1 cellular context compared by ENCODE assay signal in genomic region chr2:233349005-233349998, GRCh38.
TF ChIP-seq lines count a peak whose summit lies in the region.

No MANE protein-coding gene starts in this region.

TF ChIP-seq in HepG2, 621 proteins besides CTCF, POLR2A, EP300 and RAD21 (continued from another document and continues in another):
- TF ChIP-seq ZNF362 (CRISPR knock-in tag; IDR thresholded peaks at IDR 0.05; ENCODE audit: borderline replicate concordance) (peak; percentile 66; the same call in 1 of the 2 replicates), NFIC (IDR thresholded peaks at IDR 0.05; ENCODE audit: low read length) (no peak), E2F2 (CRISPR knock-in tag; IDR thresholded peaks at IDR 0.05; ENCODE audit: borderline replicate concordance) (no peak), RCOR2 (CRISPR knock-in tag; IDR thresholded peaks at IDR 0.05) (no peak), NCOA2 (CRISPR knock-in tag; IDR thresholded peaks at IDR 0.05) (no peak), ZGPAT (CRISPR knock-in tag; IDR thresholded peaks at IDR 0.05) (0 out of 2 replicates have a peak, but pooled peaks have one; percentile 7), NR2C2 (CRISPR knock-in tag; IDR thresholded peaks at IDR 0.05; ENCODE audit: borderline replicate concordance) (peak; percentile 65; the same call in 1 of the 2 replicates), ZNF607 (CRISPR knock-in tag; IDR thresholded peaks at IDR 0.05; ENCODE audit: borderline replicate concordance) (no peak), ZBTB8A (CRISPR knock-in tag; IDR thresholded peaks at IDR 0.05; ENCODE audit: borderline replicate concordance, low read depth) (no peak), MAFF (IDR thresholded peaks at IDR 0.05; ENCODE audit: low read depth, low read length) (no peak), NFAT5 (CRISPR knock-in tag; IDR thresholded peaks at IDR 0.05) (no peak), ZNF609 (CRISPR knock-in tag; IDR thresholded peaks at IDR 0.05; ENCODE audit: borderline replicate concordance) (peak; percentile 61; the same call in 1 of the 2 replicates), ZNF747 (CRISPR knock-in tag; IDR thresholded peaks at IDR 0.05; ENCODE audit: borderline replicate concordance) (no peak), PLSCR1 (CRISPR knock-in tag; IDR thresholded peaks at IDR 0.05; ENCODE audit: borderline replicate concordance) (no peak), NFE2L2 (IDR thresholded peaks at IDR 0.05; ENCODE audit: low read length) (no peak), MED8 (CRISPR knock-in tag; IDR thresholded peaks at IDR 0.05; ENCODE audit: insufficient replicate concordance) (no peak), SALL2 (CRISPR knock-in tag; IDR thresholded peaks at IDR 0.05) (no peak), ZBTB2 (CRISPR knock-in tag; IDR thresholded peaks at IDR 0.05; ENCODE audit: low read depth) (no peak), SOX5 (CRISPR knock-in tag; IDR thresholded peaks at IDR 0.05; ENCODE audit: borderline replicate concordance) (0 out of 2 replicates have a peak, but pooled peaks have one; percentile 4), ZNF816 (CRISPR knock-in tag; IDR thresholded peaks at IDR 0.05; ENCODE audit: borderline replicate concordance) (no peak), ZNF546 (CRISPR knock-in tag; conservative IDR thresholded peaks at IDR 0.05) (no peak), THAP11 (CRISPR knock-in tag; IDR thresholded peaks at IDR 0.05) (no peak), MAFK (conservative IDR thresholded peaks at IDR 0.05 in 1 of 2, IDR thresholded peaks at IDR 0.05 in 1 of 2; ENCODE audit: low read length in 2 of 2) (no peak), ZNF205 (CRISPR knock-in tag; IDR thresholded peaks at IDR 0.05) (no peak; the same call in 1 of the 2 replicates), RNF2 (conservative IDR thresholded peaks at IDR 0.05; ENCODE audit: low read depth) (no peak), GMEB1 (CRISPR knock-in tag; IDR thresholded peaks at IDR 0.05; ENCODE audit: borderline replicate concordance) (no peak), SIX1 (CRISPR knock-in tag; IDR thresholded peaks at IDR 0.05; ENCODE audit: borderline replicate concordance) (no peak), ZBTB3 (CRISPR knock-in tag; IDR thresholded peaks at IDR 0.05; ENCODE audit: borderline replicate concordance, low read depth) (no peak), JARID2 (CRISPR knock-in tag; IDR thresholded peaks at IDR 0.05; ENCODE audit: insufficient replicate concordance) (no peak), IKZF5 (CRISPR knock-in tag; IDR thresholded peaks at IDR 0.05) (no peak), ZNF24 (IDR thresholded peaks at IDR 0.05) (no peak), HCFC1 (IDR thresholded peaks at IDR 0.05; ENCODE audit: low read depth, low read length) (no peak), SOX13 (IDR thresholded peaks at IDR 0.05) (no peak), SOX13 (CRISPR knock-in tag; conservative IDR thresholded peaks at IDR 0.05 in 1 of 2, IDR thresholded peaks at IDR 0.05 in 1 of 2) (0 out of 4 replicates have a peak, but pooled peaks of 1 of the 2 experiments have one; percentile 8), ZNF260 (CRISPR knock-in tag; IDR thresholded peaks at IDR 0.05; ENCODE audit: borderline replicate concordance, low read depth) (no peak), CEBPG (CRISPR knock-in tag; IDR thresholded peaks at IDR 0.05) (no peak), ZNF770 (CRISPR knock-in tag; IDR thresholded peaks at IDR 0.05) (no peak), IKZF4 (CRISPR knock-in tag; IDR thresholded peaks at IDR 0.05; ENCODE audit: borderline replicate concordance, low read depth, not compliant biosample characterization) (peak; percentile 34)
